ENCODE assay signal across 27 cellular contexts in the genomic region with DNA sequence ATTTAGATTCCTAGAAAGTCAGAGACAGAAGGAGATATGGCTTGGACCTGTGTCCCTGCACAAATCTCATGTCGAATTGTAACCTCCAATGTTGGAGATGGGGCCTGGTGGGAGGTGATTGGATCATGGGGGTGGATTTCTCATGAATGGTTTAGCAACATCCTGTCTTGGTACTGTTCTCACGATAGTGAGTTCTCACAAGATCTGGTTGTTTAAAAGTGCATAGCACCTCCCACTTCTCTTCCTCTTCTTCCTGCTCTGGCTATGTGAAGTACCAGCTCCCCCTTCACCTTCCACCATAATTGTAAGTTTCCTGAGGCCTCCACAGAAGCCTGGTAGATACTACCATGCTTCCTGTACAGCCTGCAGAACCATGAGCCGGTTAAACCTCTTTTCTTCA. TPM values are rescaled to one million over a fixed set of nuclear protein-coding genes. Genes with fewer than 3 reads are reported as not detected.
"Had no signal": no experiment of that assay in that cellular context is flagged by ENCODE, and none has a peak within 500 bp of the region (broad histone marks: within the 10 kb centered on the region; RNA-seq: fewer than 3 reads in every experiment).

No MANE protein-coding gene starts in this region.

- ATAC-seq: left lobe of liver; mucosa of descending colon; natural killer cell treated with Interleukin-12 subunit alpha and Interleukin-12 subunit beta and Interleukin-15 and Interleukin-18, amount 100 ng/mL, for 72 hours; sciatic nerve; stimulated activated naive CD8-positive, alpha-beta T cell treated with anti-CD3 and anti-CD28 coated beads, Interleukin-15, amount 100 ng/mL, for 72 hours; upper lobe of right lung had no signal

- DNase-seq: colonic mucosa; effector CD8-positive, alpha-beta T cell; endodermal cell; esophagus squamous epithelium; head of caudate nucleus; kidney; mucosa of descending colon; naive B cell; nucleus accumbens; stimulated activated CD4-positive, alpha-beta T cell treated with anti-CD3 and anti-CD28 coated beads, Interleukin-12 subunit alpha, Interleukin-12 subunit beta, amount 100 ng/mL, for 4 hours; stimulated activated CD4-positive, alpha-beta T cell treated with anti-CD3 and anti-CD28 coated beads, Interleukin-1b, Interleukin-23, amount 100 ng/mL, for 48 hours; stimulated activated CD4-positive, alpha-beta T cell treated with anti-CD3 and anti-CD28 coated beads, Interleukin-4, amount 100 ng/mL, for 1 hour; stimulated activated CD8-positive, alpha-beta memory T cell treated with anti-CD3 and anti-CD28 coated beads, Interleukin-4, amount 100 ng/mL, for 48 hours; stimulated activated naive CD4-positive, alpha-beta T cell; stimulated activated naive CD8-positive, alpha-beta T cell treated with anti-CD3 and anti-CD28 coated beads, Interleukin-15, amount 100 ng/mL, for 72 hours; transverse colon; upper lobe of right lung; uterus had no signal

- H3K4me3 ChIP-seq: colonic mucosa, esophagus squamous epithelium, lung, mucosa of descending colon, prostate gland, right atrium auricular region, smooth muscle cell, suprapubic skin, transverse colon, upper lobe of right lung, uterus had no signal

- H3K27me3 ChIP-seq: colonic mucosa, esophagus squamous epithelium, right atrium auricular region, suprapubic skin, transverse colon, upper lobe of right lung, uterus had no signal

- H3K36me3 ChIP-seq: colonic mucosa, esophagus squamous epithelium, prostate gland, right atrium auricular region, suprapubic skin, transverse colon, upper lobe of right lung, uterus had no signal

- H3K27ac ChIP-seq: colonic mucosa, epithelial cell of prostate, esophagus squamous epithelium, prostate gland, right atrium auricular region, suprapubic skin, transverse colon, upper lobe of right lung, uterus had no signal

RNA-seq across cellular contexts. Expression of gene PAMR1, which starts 27.6 kb away (rescaled TPM):
- total RNA-seq: natural killer cell treated with Interleukin-12 subunit alpha and Interleukin-12 subunit beta and Interleukin-15 and Interleukin-18, amount 100 ng/mL, for 72 hours had no signal
